ENCODE assay signal across 28 cellular contexts in genomic region chr10:95039281-95039680, GRCh38. TPM values are rescaled to one million over a fixed set of nuclear protein-coding genes. Genes with fewer than 3 reads are reported as not detected.
"Had no signal": no experiment of that assay in that cellular context is flagged by ENCODE, and none has a peak within 500 bp of the region (broad histone marks: within the 10 kb centered on the region; RNA-seq: fewer than 3 reads in every experiment).

No MANE protein-coding gene starts in this region.

- ATAC-seq: stimulated activated effector memory CD8-positive, alpha-beta T cell treated with anti-CD3 and anti-CD28 coated beads, Interleukin-12 subunit alpha, Interleukin-12 subunit beta, amount 100 ng/mL, for 72 hours; stimulated activated memory B cell treated with anti-CD40 and anti-IgM and Interleukin-4, amounts not matched to agents 10 μg/mL and 1 μg/mL and 100 μg/mL, for 72 hours; stimulated activated naive B cell treated with anti-CD40 and anti-IgM and Interleukin-4, amounts not matched to agents 10 μg/mL and 1 μg/mL and 100 μg/mL, for 72 hours; stimulated activated naive CD8-positive, alpha-beta T cell treated with anti-CD3 and anti-CD28 coated beads, Interleukin-15, amount 100 ng/mL, for 72 hours; stimulated activated naive CD8-positive, alpha-beta T cell treated with anti-CD3 and anti-CD28 coated beads, Interleukin-15, Interleukin-2, amounts not matched to agents 100 U/mL and 50 U/mL, for 24 hours; upper lobe of right lung had no signal

- H3K4me3 ChIP-seq: stomach, suprapubic skin, testis, thoracic aorta, thyroid gland, tibial artery, tibial nerve, transverse colon, upper lobe of left lung, upper lobe of right lung, uterus, vagina had no signal

- H3K9me3 ChIP-seq: stomach, suprapubic skin, testis, thoracic aorta, thyroid gland, tibial artery, tibial nerve, transverse colon, upper lobe of left lung, upper lobe of right lung, uterus, vagina had no signal

- FAIRE-seq: urothelium cell line had no signal

- H3K27ac ChIP-seq: stomach, suprapubic skin, testis, thoracic aorta, thyroid gland, tibial artery, tibial nerve, transverse colon, upper lobe of left lung, upper lobe of right lung, uterus, vagina had no signal

- DNase-seq: stimulated activated CD4-positive, alpha-beta T cell treated with anti-CD3 and anti-CD28 coated beads, Interleukin-2, amount 100 ng/mL, for 48 hours; stimulated activated CD4-positive, alpha-beta T cell treated with anti-CD3 and anti-CD28 coated beads, Interleukin-4, amount 100 ng/mL, for 1 hour; stimulated activated CD4-positive, alpha-beta T cell treated with anti-CD3 and anti-CD28 coated beads, Interleukin-4, amount 100 ng/mL, for 24 hours; stimulated activated CD4-positive, alpha-beta T cell treated with anti-CD3 and anti-CD28 coated beads, Interleukin-4, amount 100 ng/mL, for 4 hours; stimulated activated CD8-positive, alpha-beta memory T cell treated with anti-CD3 and anti-CD28 coated beads, Interleukin-4, amount 100 ng/mL, for 48 hours; stimulated activated naive B cell treated with anti-CD40 and anti-IgM and Interleukin-4, amounts not matched to agents 10 μg/mL and 1 μg/mL and 100 μg/mL, for 72 hours; stimulated activated naive CD4-positive, alpha-beta T cell; stimulated activated naive CD4-positive, alpha-beta T cell treated with Interleukin-2 at 50 U/mL for 16 hours; stimulated activated naive CD8-positive, alpha-beta T cell treated with anti-CD3 and anti-CD28 coated beads, Interleukin-15, amount 100 ng/mL, for 72 hours; stimulated activated naive CD8-positive, alpha-beta T cell treated with anti-CD3 and anti-CD28 coated beads, Interleukin-15, Interleukin-2, amounts not matched to agents 100 U/mL and 50 U/mL, for 24 hours; stomach; substantia nigra; testis; thyroid gland; tibial artery; transverse colon; trophoblast cell; upper lobe of left lung; upper lobe of right lung; uterus had no signal

- H3K27me3 ChIP-seq: stomach, suprapubic skin, testis, thyroid gland, tibial artery, tibial nerve, transverse colon, upper lobe of left lung, upper lobe of right lung, uterus, vagina had no signal

- H3K4me1 ChIP-seq: suprapubic skin, testis, tibial artery, tibial nerve, transverse colon, upper lobe of left lung, upper lobe of right lung, uterus, vagina had no signal

- H3K36me3 ChIP-seq: stomach, suprapubic skin, thoracic aorta, thyroid gland, tibial artery, tibial nerve, transverse colon, upper lobe of left lung, upper lobe of right lung, uterus, vagina had no signal

RNA-seq across cellular contexts. Expression of gene CYP2C8, which starts 30.0 kb away (rescaled TPM):
- total RNA-seq: subcutaneous adipose tissue, thoracic aorta, vagina had no signal
